In genomic region chr17:79269620-79270019, GRCh38 we compare ENCODE assay signal across 24 cellular contexts.
"Had no signal": no experiment of that assay in that cellular context is flagged by ENCODE, and none has a peak within 500 bp of the region (broad histone marks: within the 10 kb centered on the region; RNA-seq: fewer than 3 reads in every experiment).

No MANE protein-coding gene starts in this region.

- H3K36me3 ChIP-seq: MG63 had no signal

- H3K4me3 ChIP-seq: MG63 had no signal

- H3K4me2 ChIP-seq: SK-N-SH had no signal

- ATAC-seq: activated CD8-positive, alpha-beta memory T cell treated with anti-CD3 and anti-CD28 coated beads, Interleukin-2, amount 10 ng/mL, durations not matched to agents 7 days and 5 days; activated naive CD4-positive, alpha-beta T cell treated with anti-CD3 and anti-CD28 coated beads, Interleukin-2, amount 50 U/mL, for 72 hours; activated naive CD8-positive, alpha-beta T cell treated with anti-CD3 and anti-CD28 coated beads, Interleukin-2, amount 50 U/mL, for 24 hours; Panc1; Right ventricle myocardium inferior had no signal

- H3K9me3 ChIP-seq: MG63, SK-N-SH had no signal

- FAIRE-seq: astrocyte had no signal

- H3K9ac ChIP-seq: SK-N-SH had no signal

- DNase-seq: activated CD4-positive, alpha-beta T cell treated with anti-CD3 and anti-CD28 coated beads, Interleukin-2, amount 10 ng/mL, durations not matched to agents 24 days and 14 days; activated CD4-positive, alpha-beta T cell treated with anti-CD3 and anti-CD28 coated beads, Interleukin-2, amount 50 U/mL, for 48 hours; activated CD4-positive, CD25-positive, alpha-beta regulatory T cell treated with anti-CD3 and anti-CD28 coated beads, Interleukin-2, amount 50 U/mL, for 72 hours; activated CD8-positive, alpha-beta memory T cell treated with anti-CD3 and anti-CD28 coated beads, Interleukin-2, amount 10 ng/mL, durations not matched to agents 7 days and 5 days; activated effector memory CD4-positive, alpha-beta T cell treated with Interleukin-2 at 50 U/mL for 16 hours; activated naive CD4-positive, alpha-beta T cell; activated naive CD8-positive, alpha-beta T cell treated with anti-CD3 and anti-CD28 coated beads, Interleukin-2, amount 50 U/mL, for 24 hours; activated T-cell treated with anti-CD3 and anti-CD28 coated beads, Interleukin-2, amount 50 U/mL, for 24 hours; amniotic stem cell; MG63; MV-4-11; NCI-H1092 treated with DMSO at 0.1 percent for 48 hours; NCI-H146; NCI-H345; NCI-H510A; NCI-H526 treated with DMSO at 0.1 percent for 48 hours; NK-92 treated with Interleukin-12 subunit alpha and Interleukin-12 subunit beta, amount 100 ng/mL, for 24 hours; OCI-M1; RPMI8226; SK-N-SH had no signal
